ENCODE assay signal across 1 cellular context in the genomic region with DNA sequence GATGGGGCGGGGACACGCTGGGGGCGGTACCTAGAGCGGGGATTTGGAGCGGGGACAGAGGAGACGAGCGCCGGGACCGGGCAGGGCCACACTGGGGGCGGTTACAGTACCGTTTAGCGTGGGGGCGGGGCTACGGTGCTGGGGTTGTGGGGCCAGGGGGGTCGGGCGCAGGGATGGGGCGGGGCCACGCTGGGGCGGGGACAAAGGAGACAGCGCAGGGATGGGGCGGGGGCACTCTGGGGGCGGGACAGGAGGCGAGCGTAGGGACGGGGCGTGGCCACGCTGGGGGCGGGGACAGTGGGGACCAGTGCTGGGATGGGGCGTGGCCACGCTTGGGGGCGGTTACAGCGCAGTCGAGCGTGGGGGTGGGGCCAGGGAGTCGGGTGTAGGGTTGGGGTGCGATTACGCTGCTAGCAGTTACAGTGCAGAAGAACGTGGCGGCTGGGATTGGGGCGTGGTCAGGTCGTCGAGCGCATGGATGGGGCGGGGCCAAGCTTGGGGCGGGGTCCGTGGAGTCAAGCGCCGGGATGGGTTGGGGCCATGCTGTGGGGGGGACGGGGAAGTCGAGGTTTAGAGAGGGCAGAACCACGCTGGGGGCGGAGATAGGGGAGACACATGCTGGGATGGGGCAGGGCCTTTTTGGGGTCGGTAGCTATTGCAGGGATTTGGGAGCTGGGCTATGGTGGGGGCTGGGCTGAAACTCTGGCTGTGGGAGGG.
A peak's percentile ranks its signal among the peaks of the same experiment; 100 is the strongest.
TF ChIP-seq lines count a peak whose summit lies in the region.

No MANE protein-coding gene starts in this region.

TF ChIP-seq in GM23338, 12 proteins besides CTCF, POLR2A, EP300 and RAD21:
- TF ChIP-seq EZH2 (IDR thresholded peaks at IDR 0.05; ENCODE audit: low read depth, unreplicated experiment) (no peak), CREB1 (CRISPR knock-in tag; IDR thresholded peaks at IDR 0.05; ENCODE audit: low read depth) (0 out of 2 replicates have a peak, but pooled peaks have one; percentile 10)
- TF ChIP-seq, protein P1, sequence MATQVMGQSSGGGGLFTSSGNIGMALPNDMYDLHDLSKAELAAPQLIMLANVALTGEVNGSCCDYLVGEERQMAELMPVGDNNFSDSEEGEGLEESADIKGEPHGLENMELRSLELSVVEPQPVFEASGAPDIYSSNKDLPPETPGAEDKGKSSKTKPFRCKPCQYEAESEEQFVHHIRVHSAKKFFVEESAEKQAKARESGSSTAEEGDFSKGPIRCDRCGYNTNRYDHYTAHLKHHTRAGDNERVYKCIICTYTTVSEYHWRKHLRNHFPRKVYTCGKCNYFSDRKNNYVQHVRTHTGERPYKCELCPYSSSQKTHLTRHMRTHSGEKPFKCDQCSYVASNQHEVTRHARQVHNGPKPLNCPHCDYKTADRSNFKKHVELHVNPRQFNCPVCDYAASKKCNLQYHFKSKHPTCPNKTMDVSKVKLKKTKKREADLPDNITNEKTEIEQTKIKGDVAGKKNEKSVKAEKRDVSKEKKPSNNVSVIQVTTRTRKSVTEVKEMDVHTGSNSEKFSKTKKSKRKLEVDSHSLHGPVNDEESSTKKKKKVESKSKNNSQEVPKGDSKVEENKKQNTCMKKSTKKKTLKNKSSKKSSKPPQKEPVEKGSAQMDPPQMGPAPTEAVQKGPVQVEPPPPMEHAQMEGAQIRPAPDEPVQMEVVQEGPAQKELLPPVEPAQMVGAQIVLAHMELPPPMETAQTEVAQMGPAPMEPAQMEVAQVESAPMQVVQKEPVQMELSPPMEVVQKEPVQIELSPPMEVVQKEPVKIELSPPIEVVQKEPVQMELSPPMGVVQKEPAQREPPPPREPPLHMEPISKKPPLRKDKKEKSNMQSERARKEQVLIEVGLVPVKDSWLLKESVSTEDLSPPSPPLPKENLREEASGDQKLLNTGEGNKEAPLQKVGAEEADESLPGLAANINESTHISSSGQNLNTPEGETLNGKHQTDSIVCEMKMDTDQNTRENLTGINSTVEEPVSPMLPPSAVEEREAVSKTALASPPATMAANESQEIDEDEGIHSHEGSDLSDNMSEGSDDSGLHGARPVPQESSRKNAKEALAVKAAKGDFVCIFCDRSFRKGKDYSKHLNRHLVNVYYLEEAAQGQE (IDR thresholded peaks at IDR 0.05; ENCODE audit: unreplicated experiment): no peak
